In the genomic region with DNA sequence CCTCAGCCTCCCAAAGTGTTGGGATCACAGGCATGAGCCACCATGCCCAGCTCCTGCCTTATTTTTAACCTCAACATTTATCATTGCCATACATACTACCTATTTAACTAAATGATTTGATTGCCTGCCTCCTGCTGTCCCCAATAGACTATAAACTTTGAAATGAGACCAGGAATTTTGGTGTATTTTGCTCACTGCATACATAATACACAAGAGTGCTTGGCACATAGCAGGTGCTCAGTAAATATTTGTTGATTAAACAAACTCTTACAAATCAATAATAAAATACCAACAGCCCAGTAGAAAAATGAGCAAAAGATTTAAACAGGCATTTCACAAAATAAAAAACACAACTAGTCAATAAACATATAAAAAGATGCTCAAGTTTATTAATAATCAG, we compare ENCODE assay signal across 23 cellular contexts. TPM values are rescaled to one million over a fixed set of nuclear protein-coding genes. Genes with fewer than 3 reads are reported as not detected.
A peak's percentile ranks its signal among the peaks of the same experiment; 100 is the strongest.
DNase-seq lines count a peak whose midpoint lies in the region; ATAC-seq, FAIRE-seq and TF ChIP-seq lines count a peak whose summit lies in the region.
"Had no signal": no experiment of that assay in that cellular context is flagged by ENCODE, and none has a peak within 500 bp of the region (broad histone marks: within the 10 kb centered on the region; RNA-seq: fewer than 3 reads in every experiment).

No MANE protein-coding gene starts in this region.

- no peaks in the 10 kb centered on the region for H4K20me1 ChIP-seq in HepG2 (ENCODE audit: insufficient read depth, low read length)
- H4K20me1 ChIP-seq: BLaER1 treated with 17β-estradiol and CSF1 and Interleukin-3, amounts not matched to agents 10 nM and 100 nM had no signal

- H3K9me3 ChIP-seq in liver (ENCODE audit: control insufficient read depth in 4 of 4, low read length in 3 of 4) (no peaks in the 10 kb centered on the region), HepG2 (ENCODE audit: low read length) (no peaks in the 10 kb centered on the region)
- H3K9me3 ChIP-seq: A549, BE2C had no signal

- TF ChIP-seq RAD21 in liver (IDR thresholded peaks at IDR 0.05) = peak in 1 of 2 donors; percentile 23
- TF ChIP-seq RAD21 in HepG2 (CRISPR knock-in tag; IDR thresholded peaks at IDR 0.05) = no peak

- H3K36me3 ChIP-seq in liver (ENCODE audit: control insufficient read depth in 4 of 4, insufficient read depth in 3 of 4, low read depth in 1 of 4, low read length in 3 of 4) (no peaks in the 10 kb centered on the region), HepG2 (replicated peaks in 1 of 2; ENCODE audit: control insufficient read depth in 1 of 2, insufficient read depth in 2 of 2, low read length in 2 of 2) (no peaks in the 10 kb centered on the region)
- H3K36me3 ChIP-seq: BE2C; BLaER1 treated with 17β-estradiol and CSF1 and Interleukin-3, amounts not matched to agents 10 nM and 100 nM had no signal

- FAIRE-seq in HepG2 (lab: Jason Lieb, UNC) = no peak
- FAIRE-seq: A549, G401.6, GM12892, GM19239, H1 had no signal

- in situ Hi-C loops in HepG2 (cut with HindIII; ENCODE audit: extremely low pct_ligation_motif_present, low pct_unique_long_range_greater_than_20kb) = no loop called here

- H3K4me3 Mint-ChIP-seq in stimulated activated effector memory CD8-positive, alpha-beta T cell treated with anti-CD3 and anti-CD28 coated beads, Interleukin-12 subunit alpha, Interleukin-12 subunit beta, amount 100 ng/mL, for 72 hours = no peak overlapping the region
- H3K4me3 Mint-ChIP-seq: CD4-positive, alpha-beta memory T cell had no signal

- TF ChIP-seq POLR2A in HepG2 (IDR thresholded peaks at IDR 0.05; ENCODE audit: insufficient read depth in 1 of 2, low read depth in 2 of 2, low read length in 2 of 2) = no peak

- CTCF ChIA-PET in HepG2 (lab: Yijun Ruan, JAX; ENCODE audit: low intra/inter-chr PET ratio, low total read pairs) = no interaction called here

- no peak for TF ChIP-seq CTCF in liver (IDR thresholded peaks at IDR 0.05; ENCODE audit: low read depth, low read length, missing input control)
- TF ChIP-seq CTCF in HepG2 (CRISPR knock-in tag; IDR thresholded peaks at IDR 0.05) = no peak
- no peak for TF ChIP-seq CTCF in VCaP (conservative IDR thresholded peaks at IDR 0.05)

- H3K4me1 ChIP-seq in liver (ENCODE audit: control insufficient read depth in 4 of 4, insufficient read depth in 4 of 4, low read length in 3 of 4) (peaks cover 0 to 12% (median 10%) of the 10 kb centered on the region in 4 donors), HepG2 (ENCODE audit: insufficient read depth, low read length) (no peaks in the 10 kb centered on the region)
- H3K4me1 ChIP-seq: A549; BE2C; BLaER1 treated with 17β-estradiol and CSF1 and Interleukin-3, amounts not matched to agents 10 nM and 100 nM had no signal

- H2AFZ ChIP-seq in HepG2 (ENCODE audit: low read length) = no peak overlapping the region
- H2AFZ ChIP-seq: GM23248 had no signal

- intact Hi-C loops in HepG2 (cut with micrococcal nuclease; ENCODE audit: unreplicated experiment) = no loop called here

- no peak for TF ChIP-seq EP300 in HepG2 (IDR thresholded peaks at IDR 0.05; ENCODE audit: low read depth in 2 of 2, low read length in 2 of 2)
- no peak for TF ChIP-seq EP300 in HepG2 (CRISPR knock-in tag; IDR thresholded peaks at IDR 0.05; ENCODE audit: borderline replicate concordance)

- BruUV-seq in HepG2 (replicated peaks; lab: Mats Ljungman, UMichigan) = no TSS peak

- no peak overlapping the region for H3K4me2 ChIP-seq in HepG2 (ENCODE audit: low read depth, low read length)
- H3K4me2 ChIP-seq: A549; BLaER1 treated with 17β-estradiol and CSF1 and Interleukin-3, amounts not matched to agents 10 nM and 100 nM had no signal

- ATAC-seq in HepG2 = no peak; the same call in 2 of the 3 replicates
- no peak for ATAC-seq in stimulated activated effector memory CD8-positive, alpha-beta T cell treated with anti-CD3 and anti-CD28 coated beads, Interleukin-12 subunit alpha, Interleukin-12 subunit beta, amount 100 ng/mL, for 72 hours
- ATAC-seq: A549 had no signal

- no peak for DNase-seq in HepG2 (ENCODE audit: low spot score)
- no peak for DNase-seq in stimulated activated effector memory CD8-positive, alpha-beta T cell treated with anti-CD3 and anti-CD28 coated beads, Interleukin-12 subunit alpha, Interleukin-12 subunit beta, amount 100 ng/mL, for 72 hours (ENCODE audit: low spot score in 2 of 2)
- no peak for DNase-seq in NCI-H82 treated with DMSO at 0.1 percent for 48 hours (lab: John Stamatoyannopoulos, UW; ENCODE audit: unreplicated experiment)
- no peak for DNase-seq in NCI-H446 treated with DMSO at 0.1 percent for 48 hours (lab: John Stamatoyannopoulos, UW)
- DNase-seq: 8988T; ACHN; AML-193; BE2C; CD4-positive, alpha-beta memory T cell; COR-L47; DMS153; DND-41; GM23248; H7; HCEC 1CT had no signal

- no peak overlapping the region for H3K4me3 ChIP-seq in liver (ENCODE audit: low read depth in 1 of 3, low read length in 3 of 3)
- no peak overlapping the region for H3K4me3 ChIP-seq in HepG2 (replicated peaks in 1 of 3; ENCODE audit: insufficient read depth in 1 of 3, low read depth in 2 of 3, low read length in 3 of 3)
- H3K4me3 ChIP-seq: A549; BLaER1 treated with 17β-estradiol and CSF1 and Interleukin-3, amounts not matched to agents 10 nM and 100 nM; GM23248 had no signal

- H3K36me3 Mint-ChIP-seq in stimulated activated effector memory CD8-positive, alpha-beta T cell treated with anti-CD3 and anti-CD28 coated beads, Interleukin-12 subunit alpha, Interleukin-12 subunit beta, amount 100 ng/mL, for 72 hours = no peaks in the 10 kb centered on the region
- H3K36me3 Mint-ChIP-seq: CD4-positive, alpha-beta memory T cell had no signal

- H3K27ac ChIP-seq in liver (ENCODE audit: low read depth in 1 of 2, low read length in 2 of 2) = no peak overlapping the region
- no peak overlapping the region for H3K27ac ChIP-seq in HepG2 (ENCODE audit: extremely low read length, insufficient read depth, low read length)
- H3K27ac ChIP-seq in VCaP = peak overlapping the region; percentile 21; the same call in 1 of the 2 replicates
- H3K27ac ChIP-seq: A549; BLaER1 treated with 17β-estradiol and CSF1 and Interleukin-3, amounts not matched to agents 10 nM and 100 nM; GM23248 had no signal

- POLR2A ChIA-PET in HepG2 (lab: Yijun Ruan, JAX) = no interaction called here

- H3K27me3 ChIP-seq in liver (ENCODE audit: control insufficient read depth in 4 of 4, insufficient read depth in 4 of 4, low read length in 3 of 4) (peaks cover 0 to 12% (median 1%) of the 10 kb centered on the region in 4 donors), HepG2 (ENCODE audit: control insufficient read depth in 1 of 2, insufficient read depth in 2 of 2, low read length in 2 of 2) (peaks cover 0 to 5% of the 10 kb centered on the region in 2 experiments; a peak in 1 of 5 replicates)
- H3K27me3 ChIP-seq: BE2C; BLaER1 treated with 17β-estradiol and CSF1 and Interleukin-3, amounts not matched to agents 10 nM and 100 nM had no signal

- no peaks in the 10 kb centered on the region for H3K9me3 Mint-ChIP-seq in stimulated activated effector memory CD8-positive, alpha-beta T cell treated with anti-CD3 and anti-CD28 coated beads, Interleukin-12 subunit alpha, Interleukin-12 subunit beta, amount 100 ng/mL, for 72 hours

- H3K79me2 ChIP-seq in HepG2 (ENCODE audit: insufficient read depth, low read length) = no peaks in the 10 kb centered on the region

- no peaks in the 10 kb centered on the region for H3K4me1 Mint-ChIP-seq in stimulated activated effector memory CD8-positive, alpha-beta T cell treated with anti-CD3 and anti-CD28 coated beads, Interleukin-12 subunit alpha, Interleukin-12 subunit beta, amount 100 ng/mL, for 72 hours
- H3K4me1 Mint-ChIP-seq: CD4-positive, alpha-beta memory T cell had no signal

- peak overlapping the region; percentile 81 for H3K27ac Mint-ChIP-seq in stimulated activated effector memory CD8-positive, alpha-beta T cell treated with anti-CD3 and anti-CD28 coated beads, Interleukin-12 subunit alpha, Interleukin-12 subunit beta, amount 100 ng/mL, for 72 hours
- H3K27ac Mint-ChIP-seq: CD4-positive, alpha-beta memory T cell had no signal

- no peak overlapping the region for H3K9ac ChIP-seq in liver (ENCODE audit: low read depth in 1 of 2, low read length in 2 of 2)
- no peak overlapping the region for H3K9ac ChIP-seq in HepG2 (ENCODE audit: insufficient read depth, low read depth, low read length)
- H3K9ac ChIP-seq: BLaER1 treated with 17β-estradiol and CSF1 and Interleukin-3, amounts not matched to agents 10 nM and 100 nM; GM23248 had no signal

TF ChIP-seq in liver, 16 proteins besides CTCF, POLR2A, EP300 and RAD21 (continues in another document):
- TF ChIP-seq, protein P1, sequence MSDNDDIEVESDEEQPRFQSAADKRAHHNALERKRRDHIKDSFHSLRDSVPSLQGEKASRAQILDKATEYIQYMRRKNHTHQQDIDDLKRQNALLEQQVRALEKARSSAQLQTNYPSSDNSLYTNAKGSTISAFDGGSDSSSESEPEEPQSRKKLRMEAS (IDR thresholded peaks at IDR 0.05) = no peak

RNA-seq across cellular contexts. Expression of a gene that starts 49.5 kb away (rescaled TPM):
- total RNA-seq in liver = 1 to 10 TPM; 6.4 to 8.5 TPM
- polyA plus RNA-seq in liver = 1 to 10 TPM; 3.6 to 6.0 TPM
- total RNA-seq in HepG2 (2016; rRNA removed; fragmentation: Illumina TruSeq; extraction: Trizol) = 4.1 and 5.6 TPM in 2 replicates
- 8.0 and 10.4 TPM in 2 replicates for total RNA-seq in HepG2 (2016; cell fraction: cytosol; rRNA removed; fragmentation: Illumina TruSeq; extraction: Trizol; ENCODE audit: low read depth)
- 3.6 and 4.1 TPM in 2 replicates for total RNA-seq in HepG2 (2016; cell fraction: insoluble cytoplasmic fraction; rRNA removed; fragmentation: Illumina TruSeq; extraction: Trizol)
- 5.6 and 5.7 TPM in 2 replicates for total RNA-seq in HepG2 (2016; cell fraction: membrane; rRNA removed; fragmentation: Illumina TruSeq; extraction: Trizol)
- total RNA-seq in HepG2 (2016; cell fraction: nucleus; rRNA removed; fragmentation: Illumina TruSeq; extraction: Trizol) = 7.8 and 14.3 TPM in 2 replicates
- polyA plus RNA-seq in HepG2 (2011; rRNA removed) = 30.6 and 34.6 TPM in 2 replicates
- polyA plus RNA-seq in HepG2 (2011; cell fraction: cytosol; rRNA removed) = 11.4 and 12.7 TPM in 2 replicates
- 69.2 and 75.3 TPM in 2 replicates for polyA plus RNA-seq in HepG2 (2011; cell fraction: nucleus; rRNA removed)
- 19.1 and 20.7 TPM in 2 replicates for polyA plus RNA-seq in HepG2 (2012)
- 1.9 and 2.3 TPM in 2 replicates for polyA plus RNA-seq in HepG2 (2016; cell fraction: cytosol; fragmentation: Illumina TruSeq; extraction: Trizol; ENCODE audit: low read depth)
- 6.3 and 7.9 TPM in 2 replicates for polyA plus RNA-seq in HepG2 (2016; cell fraction: insoluble cytoplasmic fraction; fragmentation: Illumina TruSeq; extraction: Trizol; ENCODE audit: low read depth)
- polyA plus RNA-seq in HepG2 (2016; cell fraction: membrane; fragmentation: Illumina TruSeq; extraction: Trizol; ENCODE audit: low read depth) = 5.0 and 6.3 TPM in 2 replicates
- 17.7 and 22.1 TPM in 2 replicates for polyA plus RNA-seq in HepG2 (2016; cell fraction: nucleus; fragmentation: Illumina TruSeq; extraction: Trizol; ENCODE audit: insufficient read depth, low read depth)
- 14.6 and 18.0 TPM in 2 replicates for polyA minus RNA-seq in HepG2 (2011; rRNA and poly(A)+ RNA removed; ENCODE audit: low replicate concordance)
- 12.4 and 12.7 TPM in 2 replicates for polyA minus RNA-seq in HepG2 (2011; cell fraction: cytosol; rRNA and poly(A)+ RNA removed)
- 42.5 and 54.2 TPM in 2 replicates for polyA minus RNA-seq in HepG2 (2011; cell fraction: nucleus; rRNA and poly(A)+ RNA removed)
